Comparison of ENCODE assay signal across 10 cellular contexts in genomic region chr5:138028262-138028976, GRCh38. TPM values are rescaled to one million over a fixed set of nuclear protein-coding genes. Genes with fewer than 3 reads are reported as not detected.
"Had no signal": no experiment of that assay in that cellular context is flagged by ENCODE, and none has a peak within 500 bp of the region (broad histone marks: within the 10 kb centered on the region; RNA-seq: fewer than 3 reads in every experiment).

No MANE protein-coding gene starts in this region.

RNA-seq across cellular contexts. Expression of gene WNT8A, which starts 55.4 kb away (rescaled TPM):
- total RNA-seq: activated CD4-positive, alpha-beta T cell treated with anti-CD3 and anti-CD28 coated beads, Interleukin-2, amount 10 ng/mL, durations not matched to agents 24 days and 14 days; activated T-helper 1 cell treated with anti-CD3 and anti-CD28 coated beads, Interleukin-12 subunit alpha, Interleukin-12 subunit beta, Interleukin-2, Interleukin-4 antibody, amounts not matched to agents 30 ng/mL and 10 ng/mL and 1 ng/mL, durations not matched to agents 14 hours and 24 hours and 36 hours; aorta; foreskin keratinocyte; kidney epithelial cell; left ventricle myocardium inferior; mucosa of descending colon; natural killer cell treated with Interleukin-12 subunit alpha and Interleukin-12 subunit beta and Interleukin-15 and Interleukin-18, amount 100 ng/mL, for 72 hours; tibial nerve; vagina had no signal
- polyA plus RNA-seq: aorta, foreskin keratinocyte had no signal
